ENCODE assay signal across 1 cellular context in the genomic region with DNA sequence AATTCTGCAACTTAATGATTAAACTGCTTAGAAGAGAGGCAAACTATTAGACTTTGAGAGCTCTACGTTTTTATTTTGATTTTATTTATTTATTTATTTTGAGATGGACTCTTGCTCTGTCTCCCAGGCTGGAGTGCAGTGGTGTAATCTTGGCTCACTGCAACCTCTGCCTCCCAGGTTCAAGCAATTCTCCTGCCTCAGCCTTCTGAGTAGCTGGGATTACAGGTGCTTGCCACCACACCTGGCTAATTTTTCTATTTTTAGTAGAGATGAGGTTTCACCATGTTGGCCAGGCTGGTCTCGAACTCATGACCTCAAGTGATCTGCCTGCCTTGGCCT. TPM values are rescaled to one million over a fixed set of nuclear protein-coding genes. Genes with fewer than 3 reads are reported as not detected.
"Had no signal": no experiment of that assay in that cellular context is flagged by ENCODE, and none has a peak within 500 bp of the region (broad histone marks: within the 10 kb centered on the region; RNA-seq: fewer than 3 reads in every experiment).

No MANE protein-coding gene starts in this region.

RNA-seq across cellular contexts. Expression of a gene that starts 24.8 kb away (rescaled TPM):
- total RNA-seq: HT1080 had no signal
